Comparison of ENCODE assay signal across 11 cellular contexts in genomic region chr4:147969573-147969972, GRCh38.
DNase-seq lines count a peak whose midpoint lies in the region; ATAC-seq lines count a peak whose summit lies in the region.
"Had no signal": no experiment of that assay in that cellular context is flagged by ENCODE, and none has a peak within 500 bp of the region (broad histone marks: within the 10 kb centered on the region; RNA-seq: fewer than 3 reads in every experiment).

No MANE protein-coding gene starts in this region.

- no peaks in the 10 kb centered on the region for H3K4me1 Mint-ChIP-seq in activated naive CD4-positive, alpha-beta T cell treated with anti-CD3 and anti-CD28 coated beads, Interleukin-2, amount 10 ng/mL, durations not matched to agents 7 days and 5 days
- H3K4me1 Mint-ChIP-seq: activated naive CD4-positive, alpha-beta T cell treated with anti-CD3 and anti-CD28 coated beads, Interleukin-2, amount 50 U/mL, for 24 hours had no signal

- no peak overlapping the region for H3K27ac Mint-ChIP-seq in activated naive CD4-positive, alpha-beta T cell treated with anti-CD3 and anti-CD28 coated beads, Interleukin-2, amount 10 ng/mL, durations not matched to agents 7 days and 5 days
- H3K27ac Mint-ChIP-seq: activated naive CD4-positive, alpha-beta T cell treated with anti-CD3 and anti-CD28 coated beads, Interleukin-2, amount 50 U/mL, for 24 hours had no signal

- DNase-seq in dermis blood vessel endothelial cell (peak; percentile 40), sciatic nerve (ENCODE audit: low spot score) (no peak), NCI-H1105 (lab: John Stamatoyannopoulos, UW) (no peak)
- no peak for DNase-seq in activated naive CD4-positive, alpha-beta T cell treated with anti-CD3 and anti-CD28 coated beads, Interleukin-2, amount 10 ng/mL, durations not matched to agents 7 days and 5 days
- DNase-seq in stimulated activated CD4-positive, alpha-beta T cell treated with anti-CD3 and anti-CD28 coated beads, Interleukin-4, amount 100 ng/mL, for 24 hours = no peak
- DNase-seq: CD8-positive, alpha-beta memory T cell had no signal

- intact Hi-C loops in sciatic nerve (cut with DNase I) = no loop called here

- H3K36me3 Mint-ChIP-seq in activated naive CD4-positive, alpha-beta T cell treated with anti-CD3 and anti-CD28 coated beads, Interleukin-2, amount 10 ng/mL, durations not matched to agents 7 days and 5 days = peaks cover 4% of the 10 kb centered on the region

- CTCF ChIA-PET in activated naive CD4-positive, alpha-beta T cell treated with anti-CD3 and anti-CD28 coated beads, Interleukin-2, amount 10 ng/mL, durations not matched to agents 7 days and 5 days (lab: Charles Lee) = no interaction called here

- H3K9me3 Mint-ChIP-seq in activated naive CD4-positive, alpha-beta T cell treated with anti-CD3 and anti-CD28 coated beads, Interleukin-2, amount 10 ng/mL, durations not matched to agents 7 days and 5 days = no peaks in the 10 kb centered on the region
- H3K9me3 Mint-ChIP-seq: activated naive CD4-positive, alpha-beta T cell treated with anti-CD3 and anti-CD28 coated beads, Interleukin-2, amount 50 U/mL, for 24 hours had no signal

- H3K4me3 Mint-ChIP-seq in activated naive CD4-positive, alpha-beta T cell treated with anti-CD3 and anti-CD28 coated beads, Interleukin-2, amount 10 ng/mL, durations not matched to agents 7 days and 5 days = no peak overlapping the region
- H3K4me3 Mint-ChIP-seq: activated naive CD4-positive, alpha-beta T cell treated with anti-CD3 and anti-CD28 coated beads, Interleukin-2, amount 50 U/mL, for 24 hours; CD8-positive, alpha-beta memory T cell had no signal

- H3K27me3 Mint-ChIP-seq in activated naive CD4-positive, alpha-beta T cell treated with anti-CD3 and anti-CD28 coated beads, Interleukin-2, amount 10 ng/mL, durations not matched to agents 7 days and 5 days = no peaks in the 10 kb centered on the region
- H3K27me3 Mint-ChIP-seq: activated naive CD4-positive, alpha-beta T cell treated with anti-CD3 and anti-CD28 coated beads, Interleukin-2, amount 50 U/mL, for 24 hours; CD8-positive, alpha-beta memory T cell had no signal

- peak; percentile 84 for ATAC-seq in GM21381 (IDR thresholded peaks at IDR 0.05; ENCODE audit: unreplicated experiment)
- ATAC-seq in HG02938 (IDR thresholded peaks at IDR 0.05; ENCODE audit: unreplicated experiment) = peak; percentile 67
- ATAC-seq in sciatic nerve = peak; percentile 20
- no peak for ATAC-seq in GM19397 (IDR thresholded peaks at IDR 0.05; ENCODE audit: unreplicated experiment)
- ATAC-seq: HCT116 had no signal
